Comparison of ENCODE assay signal across 11 cellular contexts in genomic region chr1:248793592-248793991, GRCh38. TPM values are rescaled to one million over a fixed set of nuclear protein-coding genes. Genes with fewer than 3 reads are reported as not detected.
DNase-seq lines count a peak whose midpoint lies in the region; ATAC-seq lines count a peak whose summit lies in the region.
"Had no signal": no experiment of that assay in that cellular context is flagged by ENCODE, and none has a peak within 500 bp of the region (broad histone marks: within the 10 kb centered on the region; RNA-seq: fewer than 3 reads in every experiment).

No MANE protein-coding gene starts in this region.

- POLR2A ChIA-PET in naive thymus-derived CD4-positive, alpha-beta T cell (lab: Charles Lee), result no interaction called here

- peak; percentile 96 for ATAC-seq in GM18907 (IDR thresholded peaks at IDR 0.05; ENCODE audit: unreplicated experiment)
- ATAC-seq in GM21447 (IDR thresholded peaks at IDR 0.05; ENCODE audit: unreplicated experiment), result peak; percentile 85
- ATAC-seq in HG03103 (IDR thresholded peaks at IDR 0.05; ENCODE audit: low read depth, unreplicated experiment), result peak; percentile 68
- ATAC-seq in naive thymus-derived CD4-positive, alpha-beta T cell, result no peak

- H3K27ac ChIP-seq in epithelial cell of prostate, result peak overlapping the region; percentile 30
- no peak overlapping the region for H3K27ac ChIP-seq in naive thymus-derived CD4-positive, alpha-beta T cell (ENCODE audit: low read depth, low read length)
- H3K27ac ChIP-seq: tibial nerve had no signal

- no peaks in the 10 kb centered on the region for H3K27me3 ChIP-seq in naive thymus-derived CD4-positive, alpha-beta T cell (ENCODE audit: control insufficient read depth in 2 of 2, insufficient read depth in 2 of 2, low read length in 2 of 2)
- H3K27me3 ChIP-seq: tibial nerve had no signal

- peaks cover 0 to 5% (median 0%) of the 10 kb centered on the region in 7 donors for H3K4me1 Mint-ChIP-seq in naive thymus-derived CD4-positive, alpha-beta T cell

- no peak overlapping the region for H3K27ac Mint-ChIP-seq in naive thymus-derived CD4-positive, alpha-beta T cell

- CTCF ChIA-PET in naive thymus-derived CD4-positive, alpha-beta T cell (lab: Charles Lee), result no interaction called here

- no peak for DNase-seq in epithelial cell of prostate (ENCODE audit: low read depth, low spot score)
- DNase-seq in OCI-M1 (lab: John Stamatoyannopoulos, UW), result no peak
- no peak for DNase-seq in naive thymus-derived CD4-positive, alpha-beta T cell
- no peak for DNase-seq in stimulated activated CD4-positive, alpha-beta T cell treated with anti-CD3 and anti-CD28 coated beads, Interleukin-12 subunit alpha, Interleukin-12 subunit beta, amount 100 ng/mL, for 4 hours
- no peak for DNase-seq in OCI-M2 (lab: John Stamatoyannopoulos, UW; ENCODE audit: unreplicated experiment)
- DNase-seq: EL, NCI-H1694 treated with DMSO at 0.1 percent for 48 hours had no signal

- peaks cover 0 to 13% (median 6%) of the 10 kb centered on the region in 5 donors for H3K36me3 Mint-ChIP-seq in naive thymus-derived CD4-positive, alpha-beta T cell

- no peak overlapping the region for H3K4me3 Mint-ChIP-seq in naive thymus-derived CD4-positive, alpha-beta T cell

- H3K4me1 ChIP-seq in naive thymus-derived CD4-positive, alpha-beta T cell (ENCODE audit: control insufficient read depth in 2 of 2, insufficient read depth in 2 of 2, low read length in 2 of 2), result no peaks in the 10 kb centered on the region
- H3K4me1 ChIP-seq: tibial nerve had no signal

- intact Hi-C loops in naive thymus-derived CD4-positive, alpha-beta T cell (cut with micrococcal nuclease), result no loop called here

- no peaks in the 10 kb centered on the region for H3K36me3 ChIP-seq in naive thymus-derived CD4-positive, alpha-beta T cell (ENCODE audit: control insufficient read depth in 2 of 3, insufficient read depth in 3 of 3, low read length in 3 of 3)
- H3K36me3 ChIP-seq: tibial nerve had no signal

- peaks cover 0 to 36% (median 12%) of the 10 kb centered on the region in 11 donors for H3K9me3 Mint-ChIP-seq in naive thymus-derived CD4-positive, alpha-beta T cell

- H3K9me3 ChIP-seq in naive thymus-derived CD4-positive, alpha-beta T cell (ENCODE audit: control insufficient read depth in 2 of 3, low read length in 3 of 3), result peaks cover 0 to 6% (median 0%) of the 10 kb centered on the region in 3 experiments

- no peak overlapping the region for H3K4me3 ChIP-seq in naive thymus-derived CD4-positive, alpha-beta T cell (ENCODE audit: low read length)
- H3K4me3 ChIP-seq: tibial nerve had no signal

- peaks cover 5 to 17% (median 11%) of the 10 kb centered on the region in 5 donors for H3K27me3 Mint-ChIP-seq in naive thymus-derived CD4-positive, alpha-beta T cell

RNA-seq across cellular contexts. Expression of gene SH3BP5L, which starts 32.1 kb away (rescaled TPM):
- total RNA-seq in naive thymus-derived CD4-positive, alpha-beta T cell, result 10 to 100 TPM; 22.5 to 51.1 (median 33.3) TPM
- 1 to 10 TPM; 4.4 to 7.3 TPM for polyA plus RNA-seq in naive thymus-derived CD4-positive, alpha-beta T cell

RNA-seq across cellular contexts. Expression of gene LYPD8, which starts 38.0 kb away (rescaled TPM):
- not detected for total RNA-seq in naive thymus-derived CD4-positive, alpha-beta T cell
- not detected for polyA plus RNA-seq in naive thymus-derived CD4-positive, alpha-beta T cell
- total RNA-seq: tibial nerve had no signal

RNA-seq across cellular contexts. Expression of gene ZNF672, which starts 44.4 kb away (rescaled TPM):
- 10 to 100 TPM; 28.7 to 49.8 (median 42.7) TPM for total RNA-seq in naive thymus-derived CD4-positive, alpha-beta T cell
- 10 to 100 TPM; 16.6 to 33.7 TPM for polyA plus RNA-seq in naive thymus-derived CD4-positive, alpha-beta T cell
